16 cellular contexts compared by ENCODE assay signal in the genomic region with DNA sequence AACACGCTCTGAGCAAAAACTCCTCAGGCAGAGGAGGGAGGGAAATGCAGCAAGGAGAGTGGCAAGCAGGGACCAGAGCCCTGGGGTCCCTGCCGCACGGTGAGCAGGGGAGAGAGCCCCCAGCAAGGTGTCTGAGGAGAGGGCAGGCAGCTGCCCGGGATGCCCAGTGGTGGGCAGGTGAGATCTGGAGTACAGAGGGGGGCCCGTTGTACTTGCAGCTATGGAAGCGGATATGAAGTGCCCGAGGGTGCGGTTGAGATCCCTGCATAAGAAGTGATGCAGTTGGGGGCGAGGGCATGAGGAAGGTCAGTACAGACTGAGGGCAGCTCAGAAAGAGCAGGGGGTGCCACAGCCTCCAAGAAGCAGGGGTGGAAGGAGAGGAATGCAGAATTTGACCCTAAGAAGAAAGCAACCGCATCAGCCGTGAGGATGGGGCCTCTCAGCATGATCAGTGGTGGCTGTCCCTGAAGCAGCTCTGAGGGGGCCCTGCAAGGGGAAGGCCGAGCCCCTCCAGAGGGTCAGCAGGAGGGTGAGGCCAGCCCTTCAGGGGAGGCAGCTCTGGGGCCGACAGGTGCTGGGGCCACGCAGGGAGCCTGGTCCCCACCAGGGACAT. TPM values are rescaled to one million over a fixed set of nuclear protein-coding genes. Genes with fewer than 3 reads are reported as not detected.
A peak's percentile ranks its signal among the peaks of the same experiment; 100 is the strongest.
DNase-seq lines count a peak whose midpoint lies in the region; ATAC-seq, FAIRE-seq and TF ChIP-seq lines count a peak whose summit lies in the region.
"Had no signal": no experiment of that assay in that cellular context is flagged by ENCODE, and none has a peak within 500 bp of the region (broad histone marks: within the 10 kb centered on the region; RNA-seq: fewer than 3 reads in every experiment).

No MANE protein-coding gene starts in this region.

- DNase-seq in AG20443 (ENCODE audit: low spot score), result peak; percentile 4
- DNase-seq in GM12878 (ENCODE audit: low read depth, low spot score), result no peak
- DNase-seq in progenitor cell of endocrine pancreas (ENCODE audit: low spot score, unreplicated experiment), result no peak
- no peak for DNase-seq in foreskin fibroblast
- DNase-seq: DMS79 treated with DMSO at 0.1 percent for 48 hours, GM23248, NCI-H1092 treated with DMSO at 0.1 percent for 48 hours, NCI-H146, NCI-H2081 treated with DMSO at 0.1 percent for 48 hours had no signal

- RAD21 ChIA-PET in GM12878 (lab: Charles Lee; ENCODE audit: unreplicated experiment), result no interaction called here

- TF ChIP-seq RAD21 in GM12878 (IDR thresholded peaks at IDR 0.05; ENCODE audit: insufficient read depth, low read depth, low read length), result no peak

- no peaks in the 10 kb centered on the region for H3K4me1 Mint-ChIP-seq in progenitor cell of endocrine pancreas (ENCODE audit: low read depth)
- H3K4me1 Mint-ChIP-seq: CD14-positive monocyte had no signal

- no peaks in the 10 kb centered on the region for H3K79me2 ChIP-seq in GM12878 (ENCODE audit: control insufficient read depth, insufficient read depth, low read length)

- BruUV-seq in GM12878 (replicated peaks; lab: Mats Ljungman, UMichigan), result no TSS peak

- POLR2A ChIA-PET in GM12878 (lab: Charles Lee), result no interaction called here

- peak overlapping the region; percentile 73 for H3K27ac Mint-ChIP-seq in progenitor cell of endocrine pancreas
- H3K27ac Mint-ChIP-seq: CD14-positive monocyte had no signal

- H3K36me3 ChIP-seq in GM12878 (ENCODE audit: control insufficient read depth in 2 of 2, insufficient read depth in 2 of 2, low read length in 1 of 2), result peaks cover 0 to 3% of the 10 kb centered on the region in 2 experiments; a peak in 1 of 4 replicates

- CTCF ChIA-PET in GM12878 (lab: Yijun Ruan, JAX), result no interaction called here

- H4K20me1 ChIP-seq in GM12878 (ENCODE audit: control insufficient read depth, insufficient read depth), result no peaks in the 10 kb centered on the region

- no peak for TF ChIP-seq EP300 in GM12878 (IDR thresholded peaks at IDR 0.05; ENCODE audit: borderline replicate concordance in 1 of 2, control insufficient read depth in 1 of 2, low read depth in 2 of 2, low read length in 2 of 2)

- no peak overlapping the region for H3K4me3 Mint-ChIP-seq in progenitor cell of endocrine pancreas (ENCODE audit: low read depth)
- H3K4me3 Mint-ChIP-seq: CD14-positive monocyte had no signal

- H3K4me2 ChIP-seq in GM12878 (ENCODE audit: control insufficient read depth, insufficient read depth), result no peak overlapping the region

- peak overlapping the region; percentile 13; the same call in 1 of the 2 replicates for H3K27ac ChIP-seq in 22Rv1
- H3K27ac ChIP-seq in GM12878 (ENCODE audit: control insufficient read depth, insufficient read depth), result no peak overlapping the region
- H3K27ac ChIP-seq: GM23248 had no signal

- no peak overlapping the region for H3K4me3 ChIP-seq in GM12878
- H3K4me3 ChIP-seq in foreskin fibroblast (ENCODE audit: low read depth in 1 of 2, low read length in 2 of 2), result no peak overlapping the region
- H3K4me3 ChIP-seq: GM23248, K562 had no signal

- FAIRE-seq in GM12878 (lab: Jason Lieb, UNC), result no peak
- FAIRE-seq: K562, RCC 7860 had no signal

- SMC1A ChIA-PET in GM12878 (lab: Charles Lee; ENCODE audit: uncharacterized antibody, unreplicated experiment), result no interaction called here

- ATAC-seq in GM12878, result no peak
- ATAC-seq in GM19395 (IDR thresholded peaks at IDR 0.05; ENCODE audit: unreplicated experiment), result no peak
- ATAC-seq in GM18519 (IDR thresholded peaks at IDR 0.05; ENCODE audit: low FRiP score, unreplicated experiment), result no peak
- ATAC-seq: Right ventricle myocardium inferior had no signal

- H3K27me3 Mint-ChIP-seq in progenitor cell of endocrine pancreas, result peaks cover 6% of the 10 kb centered on the region

- in situ Hi-C loops in GM12878 (cut with MboI), result no loop called here

- TF ChIP-seq CTCF in 22Rv1 (IDR thresholded peaks at IDR 0.05) (no peak), GM12878 (IDR thresholded peaks at IDR 0.05 in 2 of 3, conservative IDR thresholded peaks at IDR 0.05 in 1 of 3; ENCODE audit: control insufficient read depth in 2 of 3, extremely low read depth in 1 of 3, insufficient read depth in 1 of 3, low read depth in 3 of 3, low read length in 3 of 3) (no peak), progenitor cell of endocrine pancreas (IDR thresholded peaks at IDR 0.05; ENCODE audit: unreplicated experiment) (no peak), foreskin fibroblast (IDR thresholded peaks at IDR 0.05; ENCODE audit: low read depth, low read length) (no peak)

- no peaks in the 10 kb centered on the region for H3K4me1 ChIP-seq in GM12878 (ENCODE audit: control insufficient read depth, insufficient read depth, low read length)

- no peak overlapping the region for H2AFZ ChIP-seq in GM12878 (ENCODE audit: control insufficient read depth, low read depth, low read length)
- H2AFZ ChIP-seq: GM23248 had no signal

- H3K9me3 ChIP-seq in GM12878 (replicated peaks; ENCODE audit: control insufficient read depth, insufficient read depth, low read length), result no peaks in the 10 kb centered on the region

- TF ChIP-seq POLR2A in GM12878 (IDR thresholded peaks at IDR 0.05; ENCODE audit: low read depth, low read length), result 0 out of 2 replicates have a peak, but pooled peaks have one; percentile 20

- H3K27me3 ChIP-seq in GM12878 (replicated peaks in 1 of 2; ENCODE audit: control insufficient read depth in 2 of 2, insufficient read depth in 2 of 2, low read length in 1 of 2), result no peaks in the 10 kb centered on the region; a peak in 1 of 4 replicates

- H3K9me3 Mint-ChIP-seq in progenitor cell of endocrine pancreas (ENCODE audit: low read depth), result no peaks in the 10 kb centered on the region

- no peak overlapping the region for H3K9ac ChIP-seq in GM12878 (ENCODE audit: control insufficient read depth, insufficient read depth, low read length)
- H3K9ac ChIP-seq: GM23248 had no signal

- 55% methylated on average over 14 of the region's 14 CpGs for WGBS in GM12878 (ENCODE audit: insufficient coverage, insufficient replicate concordance, low lambda C conversion rate, missing lambda C conversion rate)

- peaks cover 1% of the 10 kb centered on the region for H3K36me3 Mint-ChIP-seq in progenitor cell of endocrine pancreas (ENCODE audit: insufficient read depth)

- intact Hi-C loops in GM12878 (cut with micrococcal nuclease; ENCODE audit: unreplicated experiment), result no loop called here

TF ChIP-seq in GM12878, 131 proteins besides CTCF, POLR2A, EP300 and RAD21 (continues in another document):
- no peak for TF ChIP-seq MEF2B (IDR thresholded peaks at IDR 0.05; ENCODE audit: partially characterized antibody, poor library complexity, severe bottlenecking)
- TF ChIP-seq SP1 (IDR thresholded peaks at IDR 0.05; ENCODE audit: low read depth, low read length), result no peak
- TF ChIP-seq SUZ12 (IDR thresholded peaks at IDR 0.05; ENCODE audit: unreplicated experiment), result no peak
- TF ChIP-seq FOXK2 (IDR thresholded peaks at IDR 0.05), result no peak
- no peak for TF ChIP-seq HDAC6 (IDR thresholded peaks at IDR 0.05; ENCODE audit: unreplicated experiment)
- no peak for TF ChIP-seq NR2C1 (IDR thresholded peaks at IDR 0.05)
- TF ChIP-seq NR2F1 (conservative IDR thresholded peaks at IDR 0.05), result no peak
- TF ChIP-seq EZH2 (IDR thresholded peaks at IDR 0.05; ENCODE audit: borderline replicate concordance, control insufficient read depth, low read depth, low read length), result no peak
- no peak for TF ChIP-seq JUND (IDR thresholded peaks at IDR 0.05; ENCODE audit: low read depth, low read length)
- TF ChIP-seq MYB (IDR thresholded peaks at IDR 0.05; ENCODE audit: borderline replicate concordance, low read depth, low read length), result no peak
- TF ChIP-seq MTA2 (IDR thresholded peaks at IDR 0.05; ENCODE audit: low read depth), result no peak

RNA-seq across cellular contexts. Expression of gene MTERF4, which starts 29.4 kb away (rescaled TPM):
- total RNA-seq in GM12878 (2013; cell fraction: nucleolus; rRNA removed), result 339 and 407 TPM in 2 replicates
- total RNA-seq in GM12878 (2014; rRNA removed) (35.5 and 37.5 TPM in 2 replicates), GM12878 (2014; rRNA removed; fragmentation: Illumina TruSeq; extraction: Trizol) (52.0 and 56.3 TPM in 2 replicates), GM12878 (2021) (35.2 and 38.7 TPM in 2 replicates), progenitor cell of endocrine pancreas (57.2 and 63.0 TPM in 2 replicates)
- 67.1 TPM for polyA plus RNA-seq in GM12878 (2011; ENCODE audit: low read depth)
- polyA plus RNA-seq in GM12878 (2011; rRNA removed) (63.6 and 66.4 TPM in 2 replicates), GM12878 (2014; fragmentation: Illumina TruSeq; extraction: Trizol) (69.1 and 85.4 TPM in 2 replicates), GM12878 (2014; fragmentation: Nextera tagmentation; extraction: Ambion mirVana) (10 to 100 TPM; 36.7 to 45.0 TPM), GM12878 (2014; rRNA removed) (66.8 and 68.2 TPM in 2 replicates), GM12878 (2016; fragmentation: Nextera tagmentation; extraction: Ambion mirVana) (10 to 100 TPM; 44.7 to 46.0 TPM)
- 46.3 and 47.5 TPM in 2 replicates for polyA plus RNA-seq in GM12878 (2011; cell fraction: cytosol; rRNA removed)
- 145 and 152 TPM in 2 replicates for polyA plus RNA-seq in GM12878 (2011; cell fraction: nucleus; rRNA removed)
- polyA plus RNA-seq in GM12878 (2012), result 45.2 and 50.8 TPM in 2 replicates
- 73.9 and 87.6 TPM in 2 replicates for polyA minus RNA-seq in GM12878 (2011; rRNA and poly(A)+ RNA removed)
- polyA minus RNA-seq in GM12878 (2011; cell fraction: cytosol; rRNA and poly(A)+ RNA removed), result 16.7 and 18.6 TPM in 2 replicates
- polyA minus RNA-seq in GM12878 (2011; cell fraction: nucleus; rRNA and poly(A)+ RNA removed), result 44.0 and 60.1 TPM in 2 replicates
